ENCODE assay signal across 1 cellular context in the genomic region with DNA sequence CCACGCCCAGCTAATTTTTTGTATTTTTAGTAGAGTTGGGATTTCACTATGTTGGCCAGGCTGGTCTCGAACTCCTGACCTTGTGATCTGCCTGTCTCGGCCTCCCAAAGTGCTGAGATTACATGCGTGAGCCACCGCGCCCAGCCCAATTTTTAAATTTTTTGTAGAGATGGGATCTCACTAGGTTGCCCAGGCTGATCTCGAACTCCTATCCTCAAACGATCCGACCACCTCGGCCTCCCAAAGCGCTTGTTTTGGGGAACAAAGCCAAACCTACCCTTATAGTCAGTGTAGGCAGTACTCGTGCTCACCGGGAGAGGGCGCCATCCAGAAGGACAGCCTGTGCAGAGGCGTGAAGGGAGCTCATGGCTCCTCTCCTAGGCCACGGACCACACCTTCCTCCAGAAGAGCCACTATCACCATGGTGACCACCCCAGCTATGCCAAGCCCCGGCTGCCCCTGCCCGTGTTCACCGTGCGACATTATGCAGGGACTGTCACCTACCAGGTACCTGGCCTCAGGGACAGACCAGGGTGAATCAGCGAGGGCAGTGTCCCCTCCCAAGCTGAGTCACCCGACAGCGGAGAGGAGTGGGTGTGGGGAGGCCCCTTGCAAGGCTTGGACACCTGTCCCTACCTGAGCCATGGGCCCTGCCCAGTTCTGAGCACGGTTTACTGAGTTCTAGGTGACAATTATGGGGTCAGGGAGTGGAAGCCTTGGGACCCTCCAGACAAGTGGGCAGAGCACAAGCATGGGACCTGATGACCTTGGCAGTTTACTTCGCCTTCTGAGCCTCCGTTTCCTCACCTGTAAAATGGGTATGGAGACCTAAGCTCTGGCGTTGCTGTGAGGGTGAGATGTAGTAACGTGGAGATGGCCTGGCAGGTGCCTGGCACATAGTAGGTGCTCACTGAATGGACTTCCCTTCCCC.
TF ChIP-seq lines count a peak whose summit lies in the region.

No MANE protein-coding gene starts in this region.

TF ChIP-seq in HepG2, 621 proteins besides CTCF, POLR2A, EP300 and RAD21 (continued from another document and continues in another):
- TF ChIP-seq HNRNPL (IDR thresholded peaks at IDR 0.05; ENCODE audit: low read depth, low read length) (0 out of 2 replicates have a peak, but pooled peaks have one; percentile 32), STAG1 (CRISPR knock-in tag; IDR thresholded peaks at IDR 0.05) (peak; percentile 73), RARG (CRISPR knock-in tag; IDR thresholded peaks at IDR 0.05; ENCODE audit: low read depth) (no peak), SOX6 (IDR thresholded peaks at IDR 0.05) (no peak), SOX6 (CRISPR knock-in tag; IDR thresholded peaks at IDR 0.05) (peak; percentile 32; the same call in 1 of the 2 replicates), SALL1 (CRISPR knock-in tag; IDR thresholded peaks at IDR 0.05) (peak; percentile 51; the same call in 1 of the 2 replicates), GATAD2A (CRISPR knock-in tag; IDR thresholded peaks at IDR 0.05) (peak; percentile 23; the same call in 1 of the 2 replicates), SMC3 (IDR thresholded peaks at IDR 0.05; ENCODE audit: low read length) (peak; percentile 83), CBX2 (IDR thresholded peaks at IDR 0.05; ENCODE audit: low read depth, low read length) (no peak), CBX2 (CRISPR knock-in tag; IDR thresholded peaks at IDR 0.05; ENCODE audit: low read depth) (no peak), RARA (CRISPR knock-in tag; IDR thresholded peaks at IDR 0.05) (no peak), KAT8 (CRISPR knock-in tag; IDR thresholded peaks at IDR 0.05) (peak; percentile 50; the same call in 1 of the 2 replicates), ZNF629 (CRISPR knock-in tag; conservative IDR thresholded peaks at IDR 0.05) (peak; percentile 91), ZFP36L1 (CRISPR knock-in tag; IDR thresholded peaks at IDR 0.05) (no peak), ZC3H13 (CRISPR knock-in tag; IDR thresholded peaks at IDR 0.05) (0 out of 2 replicates have a peak, but pooled peaks have one; percentile 26), RFX1 (IDR thresholded peaks at IDR 0.05) (peak; percentile 53), ZNF331 (CRISPR knock-in tag; IDR thresholded peaks at IDR 0.05) (peak; percentile 45; the same call in 1 of the 2 replicates), MIER2 (CRISPR knock-in tag; IDR thresholded peaks at IDR 0.05) (no peak), ZBTB38 (CRISPR knock-in tag; IDR thresholded peaks at IDR 0.05) (peak; percentile 62; the same call in 1 of the 2 replicates), MXI1 (IDR thresholded peaks at IDR 0.05; ENCODE audit: borderline replicate concordance, low read depth, low read length) (peak; percentile 72; the same call in 1 of the 3 replicates), ZNF143 (CRISPR knock-in tag; IDR thresholded peaks at IDR 0.05) (0 out of 2 replicates have a peak, but pooled peaks have one; percentile 14), TMF1 (CRISPR knock-in tag; IDR thresholded peaks at IDR 0.05; ENCODE audit: low read depth) (no peak), NRL (CRISPR knock-in tag; IDR thresholded peaks at IDR 0.05; ENCODE audit: borderline replicate concordance) (peak; percentile 41; the same call in 1 of the 2 replicates), KDM1A (CRISPR knock-in tag; IDR thresholded peaks at IDR 0.05) (peak; percentile 45; the same call in 1 of the 2 replicates), XRCC5 (optimal IDR thresholded peaks at IDR 0.05; ENCODE audit: low read length) (peak; percentile 93), NFE2L2 (IDR thresholded peaks at IDR 0.05; ENCODE audit: low read length) (0 out of 2 replicates have a peak, but pooled peaks have one; percentile 1), ZNF883 (CRISPR knock-in tag; IDR thresholded peaks at IDR 0.05; ENCODE audit: not compliant biosample characterization) (peak; percentile 75), ZNF350 (CRISPR knock-in tag; IDR thresholded peaks at IDR 0.05; ENCODE audit: borderline replicate concordance, low read depth) (peak; percentile 50; the same call in 1 of the 2 replicates), RXRA (CRISPR knock-in tag; IDR thresholded peaks at IDR 0.05) (0 out of 2 replicates have a peak, but pooled peaks have one; percentile 15), PHF21A (CRISPR knock-in tag; IDR thresholded peaks at IDR 0.05) (no peak), HIVEP1 (CRISPR knock-in tag; IDR thresholded peaks at IDR 0.05) (no peak), ZNF546 (CRISPR knock-in tag; conservative IDR thresholded peaks at IDR 0.05) (no peak), ZSCAN25 (CRISPR knock-in tag; IDR thresholded peaks at IDR 0.05) (0 out of 2 replicates have a peak, but pooled peaks have one; percentile 64), MEF2D (CRISPR knock-in tag; IDR thresholded peaks at IDR 0.05) (0 out of 2 replicates have a peak, but pooled peaks have one; percentile 36), ZNF891 (CRISPR knock-in tag; IDR thresholded peaks at IDR 0.05) (0 out of 2 replicates have a peak, but pooled peaks have one; percentile 28)
- TF ChIP-seq, protein P1, sequence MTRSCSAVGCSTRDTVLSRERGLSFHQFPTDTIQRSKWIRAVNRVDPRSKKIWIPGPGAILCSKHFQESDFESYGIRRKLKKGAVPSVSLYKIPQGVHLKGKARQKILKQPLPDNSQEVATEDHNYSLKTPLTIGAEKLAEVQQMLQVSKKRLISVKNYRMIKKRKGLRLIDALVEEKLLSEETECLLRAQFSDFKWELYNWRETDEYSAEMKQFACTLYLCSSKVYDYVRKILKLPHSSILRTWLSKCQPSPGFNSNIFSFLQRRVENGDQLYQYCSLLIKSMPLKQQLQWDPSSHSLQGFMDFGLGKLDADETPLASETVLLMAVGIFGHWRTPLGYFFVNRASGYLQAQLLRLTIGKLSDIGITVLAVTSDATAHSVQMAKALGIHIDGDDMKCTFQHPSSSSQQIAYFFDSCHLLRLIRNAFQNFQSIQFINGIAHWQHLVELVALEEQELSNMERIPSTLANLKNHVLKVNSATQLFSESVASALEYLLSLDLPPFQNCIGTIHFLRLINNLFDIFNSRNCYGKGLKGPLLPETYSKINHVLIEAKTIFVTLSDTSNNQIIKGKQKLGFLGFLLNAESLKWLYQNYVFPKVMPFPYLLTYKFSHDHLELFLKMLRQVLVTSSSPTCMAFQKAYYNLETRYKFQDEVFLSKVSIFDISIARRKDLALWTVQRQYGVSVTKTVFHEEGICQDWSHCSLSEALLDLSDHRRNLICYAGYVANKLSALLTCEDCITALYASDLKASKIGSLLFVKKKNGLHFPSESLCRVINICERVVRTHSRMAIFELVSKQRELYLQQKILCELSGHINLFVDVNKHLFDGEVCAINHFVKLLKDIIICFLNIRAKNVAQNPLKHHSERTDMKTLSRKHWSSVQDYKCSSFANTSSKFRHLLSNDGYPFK (CRISPR knock-in tag; IDR thresholded peaks at IDR 0.05; ENCODE audit: borderline replicate concordance), result peak; percentile 62; the same call in 1 of the 2 replicates
- TF ChIP-seq, protein P2, sequence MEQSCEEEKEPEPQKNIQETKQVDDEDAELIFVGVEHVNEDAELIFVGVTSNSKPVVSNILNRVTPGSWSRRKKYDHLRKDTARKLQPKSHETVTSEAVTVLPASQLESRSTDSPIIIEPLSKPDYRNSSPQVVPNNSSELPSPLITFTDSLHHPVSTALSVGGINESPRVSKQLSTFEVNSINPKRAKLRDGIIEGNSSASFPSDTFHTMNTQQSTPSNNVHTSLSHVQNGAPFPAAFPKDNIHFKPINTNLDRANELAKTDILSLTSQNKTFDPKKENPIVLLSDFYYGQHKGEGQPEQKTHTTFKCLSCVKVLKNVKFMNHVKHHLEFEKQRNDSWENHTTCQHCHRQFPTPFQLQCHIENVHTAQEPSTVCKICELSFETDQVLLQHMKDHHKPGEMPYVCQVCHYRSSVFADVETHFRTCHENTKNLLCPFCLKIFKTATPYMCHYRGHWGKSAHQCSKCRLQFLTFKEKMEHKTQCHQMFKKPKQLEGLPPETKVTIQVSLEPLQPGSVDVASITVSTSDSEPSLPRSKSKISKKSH (CRISPR knock-in tag; IDR thresholded peaks at IDR 0.05; ENCODE audit: borderline replicate concordance), result 0 out of 2 replicates have a peak, but pooled peaks have one; percentile 32
- TF ChIP-seq, protein P3, sequence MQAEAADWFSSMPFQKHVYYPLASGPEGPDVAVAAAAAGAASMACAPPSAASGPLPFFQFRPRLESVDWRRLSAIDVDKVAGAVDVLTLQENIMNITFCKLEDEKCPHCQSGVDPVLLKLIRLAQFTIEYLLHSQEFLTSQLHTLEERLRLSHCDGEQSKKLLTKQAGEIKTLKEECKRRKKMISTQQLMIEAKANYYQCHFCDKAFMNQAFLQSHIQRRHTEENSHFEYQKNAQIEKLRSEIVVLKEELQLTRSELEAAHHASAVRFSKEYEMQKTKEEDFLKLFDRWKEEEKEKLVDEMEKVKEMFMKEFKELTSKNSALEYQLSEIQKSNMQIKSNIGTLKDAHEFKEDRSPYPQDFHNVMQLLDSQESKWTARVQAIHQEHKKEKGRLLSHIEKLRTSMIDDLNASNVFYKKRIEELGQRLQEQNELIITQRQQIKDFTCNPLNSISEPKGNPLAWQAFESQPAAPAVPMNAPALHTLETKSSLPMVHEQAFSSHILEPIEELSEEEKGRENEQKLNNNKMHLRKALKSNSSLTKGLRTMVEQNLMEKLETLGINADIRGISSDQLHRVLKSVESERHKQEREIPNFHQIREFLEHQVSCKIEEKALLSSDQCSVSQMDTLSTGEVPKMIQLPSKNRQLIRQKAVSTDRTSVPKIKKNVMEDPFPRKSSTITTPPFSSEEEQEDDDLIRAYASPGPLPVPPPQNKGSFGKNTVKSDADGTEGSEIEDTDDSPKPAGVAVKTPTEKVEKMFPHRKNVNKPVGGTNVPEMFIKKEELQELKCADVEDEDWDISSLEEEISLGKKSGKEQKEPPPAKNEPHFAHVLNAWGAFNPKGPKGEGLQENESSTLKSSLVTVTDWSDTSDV (CRISPR knock-in tag; IDR thresholded peaks at IDR 0.05), result peak; percentile 80; the same call in 1 of the 2 replicates
- TF ChIP-seq, protein P4, sequence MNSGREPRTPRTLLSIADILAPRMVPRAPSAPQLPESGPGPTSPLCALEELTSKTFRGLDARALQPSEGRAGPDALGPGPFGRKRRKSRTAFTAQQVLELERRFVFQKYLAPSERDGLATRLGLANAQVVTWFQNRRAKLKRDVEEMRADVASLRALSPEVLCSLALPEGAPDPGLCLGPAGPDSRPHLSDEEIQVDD (CRISPR knock-in tag; IDR thresholded peaks at IDR 0.05; ENCODE audit: borderline replicate concordance), result no peak
- TF ChIP-seq, protein P5, sequence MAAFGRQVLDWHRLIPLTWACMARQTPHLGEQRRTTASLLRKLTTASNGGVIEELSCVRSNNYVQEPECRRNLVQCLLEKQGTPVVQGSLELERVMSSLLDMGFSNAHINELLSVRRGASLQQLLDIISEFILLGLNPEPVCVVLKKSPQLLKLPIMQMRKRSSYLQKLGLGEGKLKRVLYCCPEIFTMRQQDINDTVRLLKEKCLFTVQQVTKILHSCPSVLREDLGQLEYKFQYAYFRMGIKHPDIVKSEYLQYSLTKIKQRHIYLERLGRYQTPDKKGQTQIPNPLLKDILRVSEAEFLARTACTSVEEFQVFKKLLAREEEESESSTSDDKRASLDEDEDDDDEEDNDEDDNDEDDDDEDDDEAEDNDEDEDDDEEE (CRISPR knock-in tag; IDR thresholded peaks at IDR 0.05), result no peak
- TF ChIP-seq, protein P6, sequence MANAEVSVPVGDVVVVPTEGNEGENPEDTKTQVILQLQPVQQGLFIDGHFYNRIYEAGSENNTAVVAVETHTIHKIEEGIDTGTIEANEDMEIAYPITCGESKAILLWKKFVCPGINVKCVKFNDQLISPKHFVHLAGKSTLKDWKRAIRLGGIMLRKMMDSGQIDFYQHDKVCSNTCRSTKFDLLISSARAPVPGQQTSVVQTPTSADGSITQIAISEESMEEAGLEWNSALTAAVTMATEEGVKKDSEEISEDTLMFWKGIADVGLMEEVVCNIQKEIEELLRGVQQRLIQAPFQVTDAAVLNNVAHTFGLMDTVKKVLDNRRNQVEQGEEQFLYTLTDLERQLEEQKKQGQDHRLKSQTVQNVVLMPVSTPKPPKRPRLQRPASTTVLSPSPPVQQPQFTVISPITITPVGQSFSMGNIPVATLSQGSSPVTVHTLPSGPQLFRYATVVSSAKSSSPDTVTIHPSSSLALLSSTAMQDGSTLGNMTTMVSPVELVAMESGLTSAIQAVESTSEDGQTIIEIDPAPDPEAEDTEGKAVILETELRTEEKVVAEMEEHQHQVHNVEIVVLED (CRISPR knock-in tag; IDR thresholded peaks at IDR 0.05; ENCODE audit: borderline replicate concordance), result 0 out of 2 replicates have a peak, but pooled peaks have one; percentile 40
- TF ChIP-seq, protein P7, sequence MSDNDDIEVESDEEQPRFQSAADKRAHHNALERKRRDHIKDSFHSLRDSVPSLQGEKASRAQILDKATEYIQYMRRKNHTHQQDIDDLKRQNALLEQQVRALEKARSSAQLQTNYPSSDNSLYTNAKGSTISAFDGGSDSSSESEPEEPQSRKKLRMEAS (IDR thresholded peaks at IDR 0.05), result peak; percentile 59
- TF ChIP-seq, protein P8, sequence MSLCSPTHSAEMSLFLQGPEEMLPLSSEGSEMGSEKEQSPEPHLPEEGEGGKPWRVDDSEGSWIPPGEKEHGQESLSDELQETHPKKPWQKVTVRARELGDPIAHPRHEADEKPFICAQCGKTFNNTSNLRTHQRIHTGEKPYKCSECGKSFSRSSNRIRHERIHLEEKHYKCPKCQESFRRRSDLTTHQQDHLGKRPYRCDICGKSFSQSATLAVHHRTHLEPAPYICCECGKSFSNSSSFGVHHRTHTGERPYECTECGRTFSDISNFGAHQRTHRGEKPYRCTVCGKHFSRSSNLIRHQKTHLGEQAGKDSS (CRISPR knock-in tag; IDR thresholded peaks at IDR 0.05; ENCODE audit: borderline replicate concordance, low read depth), result 0 out of 2 replicates have a peak, but pooled peaks have one; percentile 23
- TF ChIP-seq, protein P9, sequence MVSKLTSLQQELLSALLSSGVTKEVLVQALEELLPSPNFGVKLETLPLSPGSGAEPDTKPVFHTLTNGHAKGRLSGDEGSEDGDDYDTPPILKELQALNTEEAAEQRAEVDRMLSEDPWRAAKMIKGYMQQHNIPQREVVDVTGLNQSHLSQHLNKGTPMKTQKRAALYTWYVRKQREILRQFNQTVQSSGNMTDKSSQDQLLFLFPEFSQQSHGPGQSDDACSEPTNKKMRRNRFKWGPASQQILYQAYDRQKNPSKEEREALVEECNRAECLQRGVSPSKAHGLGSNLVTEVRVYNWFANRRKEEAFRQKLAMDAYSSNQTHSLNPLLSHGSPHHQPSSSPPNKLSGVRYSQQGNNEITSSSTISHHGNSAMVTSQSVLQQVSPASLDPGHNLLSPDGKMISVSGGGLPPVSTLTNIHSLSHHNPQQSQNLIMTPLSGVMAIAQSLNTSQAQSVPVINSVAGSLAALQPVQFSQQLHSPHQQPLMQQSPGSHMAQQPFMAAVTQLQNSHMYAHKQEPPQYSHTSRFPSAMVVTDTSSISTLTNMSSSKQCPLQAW (CRISPR knock-in tag; IDR thresholded peaks at IDR 0.05), result peak; percentile 67; the same call in 1 of the 2 replicates
- TF ChIP-seq, protein P10, sequence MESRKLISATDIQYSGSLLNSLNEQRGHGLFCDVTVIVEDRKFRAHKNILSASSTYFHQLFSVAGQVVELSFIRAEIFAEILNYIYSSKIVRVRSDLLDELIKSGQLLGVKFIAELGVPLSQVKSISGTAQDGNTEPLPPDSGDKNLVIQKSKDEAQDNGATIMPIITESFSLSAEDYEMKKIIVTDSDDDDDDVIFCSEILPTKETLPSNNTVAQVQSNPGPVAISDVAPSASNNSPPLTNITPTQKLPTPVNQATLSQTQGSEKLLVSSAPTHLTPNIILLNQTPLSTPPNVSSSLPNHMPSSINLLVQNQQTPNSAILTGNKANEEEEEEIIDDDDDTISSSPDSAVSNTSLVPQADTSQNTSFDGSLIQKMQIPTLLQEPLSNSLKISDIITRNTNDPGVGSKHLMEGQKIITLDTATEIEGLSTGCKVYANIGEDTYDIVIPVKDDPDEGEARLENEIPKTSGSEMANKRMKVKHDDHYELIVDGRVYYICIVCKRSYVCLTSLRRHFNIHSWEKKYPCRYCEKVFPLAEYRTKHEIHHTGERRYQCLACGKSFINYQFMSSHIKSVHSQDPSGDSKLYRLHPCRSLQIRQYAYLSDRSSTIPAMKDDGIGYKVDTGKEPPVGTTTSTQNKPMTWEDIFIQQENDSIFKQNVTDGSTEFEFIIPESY (CRISPR knock-in tag; IDR thresholded peaks at IDR 0.05), result peak; percentile 58
